Comparison of ENCODE assay signal across 9 cellular contexts in the genomic region with DNA sequence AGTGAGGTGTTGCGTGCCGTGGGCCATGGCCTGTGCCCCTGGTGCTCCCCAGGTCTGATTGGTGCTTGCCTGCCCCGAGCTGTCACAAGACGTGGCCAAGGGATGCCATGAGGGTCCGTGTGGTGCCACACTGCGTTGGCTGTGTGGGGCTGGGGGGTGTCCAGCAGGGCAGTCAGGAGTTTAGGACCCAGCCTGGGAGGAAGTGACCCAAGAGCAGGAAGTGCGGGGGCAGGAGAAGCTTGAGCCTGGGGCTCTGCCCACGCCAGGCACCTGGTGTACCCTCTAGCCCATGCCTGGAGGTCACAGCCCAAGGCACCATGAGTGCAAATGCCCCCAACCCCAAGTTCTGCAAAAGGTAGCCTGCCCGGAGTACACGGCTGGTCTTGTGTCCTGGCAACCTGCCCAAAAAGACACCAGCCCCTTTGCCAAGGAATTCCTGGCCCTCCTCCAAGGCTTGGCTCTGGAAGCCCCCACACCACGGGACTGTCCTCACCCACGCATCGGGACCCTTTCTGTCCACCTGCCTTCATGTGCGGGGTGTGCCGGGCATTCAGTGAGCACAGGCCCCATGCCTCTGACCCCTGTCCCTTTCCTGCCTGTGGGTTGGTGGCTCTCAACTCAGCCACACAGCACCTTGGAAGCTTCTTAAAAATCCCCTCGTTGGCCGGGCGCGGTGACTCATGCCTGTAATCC. TPM values are rescaled to one million over a fixed set of nuclear protein-coding genes. Genes with fewer than 3 reads are reported as not detected.
DNase-seq lines count a peak whose midpoint lies in the region; ATAC-seq and TF ChIP-seq lines count a peak whose summit lies in the region.
"Had no signal": no experiment of that assay in that cellular context is flagged by ENCODE, and none has a peak within 500 bp of the region (broad histone marks: within the 10 kb centered on the region; RNA-seq: fewer than 3 reads in every experiment).

No MANE protein-coding gene starts in this region.

- H3K36me3 Mint-ChIP-seq in GM23338 (ENCODE audit: low read depth) (peaks cover 4% of the 10 kb centered on the region; the same call in 1 of the 3 replicates), WTC11 (peaks cover 3% of the 10 kb centered on the region; the same call in 1 of the 2 replicates)

- H3K27ac Mint-ChIP-seq in GM23338 (peak overlapping the region; percentile 94), WTC11 (peak overlapping the region; percentile 64; the same call in 1 of the 2 replicates)

- ATAC-seq in GM23338 (no peak), WTC11 (no peak), Right ventricle myocardium superior (ENCODE audit: poor library complexity) (peak; percentile 13), HG03159 (IDR thresholded peaks at IDR 0.05; ENCODE audit: unreplicated experiment) (no peak), HG02973 (IDR thresholded peaks at IDR 0.05; ENCODE audit: unreplicated experiment) (no peak)

- H3K27ac ChIP-seq in GM23338 (ENCODE audit: low read depth) = peak overlapping the region; percentile 66; the same call in 1 of the 2 replicates
- peak overlapping the region; percentile 83 for H3K27ac ChIP-seq in skeletal muscle tissue (ENCODE audit: low read depth, low read length)
- H3K27ac ChIP-seq: cardiac muscle cell had no signal

- H3K4me2 ChIP-seq in GM23338 = no peak overlapping the region

- no peak for TF ChIP-seq CTCF in GM23338 (conservative IDR thresholded peaks at IDR 0.05; ENCODE audit: low read depth in 2 of 2)
- TF ChIP-seq CTCF in WTC11 (IDR thresholded peaks at IDR 0.05) = no peak

- intact Hi-C loops in Right ventricle myocardium superior (cut with DNase I) = no loop called here

- peaks cover 23% of the 10 kb centered on the region for H3K27me3 Mint-ChIP-seq in GM23338 (ENCODE audit: insufficient read depth, low read depth, poor library complexity)
- no peaks in the 10 kb centered on the region for H3K27me3 Mint-ChIP-seq in WTC11 (ENCODE audit: low read depth)

- H3K4me1 ChIP-seq in GM23338 (ENCODE audit: insufficient read depth) (peaks cover 10% of the 10 kb centered on the region), skeletal muscle tissue (ENCODE audit: control insufficient read depth in 3 of 3, insufficient read depth in 3 of 3, low read length in 3 of 3) (peaks cover 60 to 65% (median 61%) of the 10 kb centered on the region in 3 donors)

- H3K36me3 ChIP-seq in GM23338 (ENCODE audit: insufficient read depth) (no peaks in the 10 kb centered on the region), skeletal muscle tissue (ENCODE audit: control insufficient read depth in 3 of 3, insufficient read depth in 3 of 3, low read length in 3 of 3) (peaks cover 18 to 26% (median 24%) of the 10 kb centered on the region in 3 donors)

- no peaks in the 10 kb centered on the region for H3K9me3 ChIP-seq in skeletal muscle tissue (ENCODE audit: control insufficient read depth in 3 of 3, low read length in 3 of 3)

- H3K4me1 Mint-ChIP-seq in GM23338 = peaks cover 23% of the 10 kb centered on the region
- H3K4me1 Mint-ChIP-seq in WTC11 = peaks cover 15% of the 10 kb centered on the region

- H3K9me2 ChIP-seq in GM23338 (ENCODE audit: insufficient read depth) = no peaks in the 10 kb centered on the region

- DNase-seq in GM23338 (ENCODE audit: low spot score) = no peak
- no peak for DNase-seq in WTC11 (ENCODE audit: low spot score)
- no peak for DNase-seq in Right ventricle myocardium superior
- no peak for DNase-seq in amniotic stem cell (lab: John Stamatoyannopoulos, UW)
- no peak for DNase-seq in stimulated activated naive CD4-positive, alpha-beta T cell (lab: John Stamatoyannopoulos, UW)

- peaks cover 11% of the 10 kb centered on the region; the same call in 1 of the 2 replicates for H4K20me1 ChIP-seq in GM23338 (replicated peaks; ENCODE audit: insufficient read depth)

- CTCF ChIA-PET in WTC11 (lab: Charles Lee) = interaction anchor here (1.0 to 1.4 kb wide), 4 partner anchors 16 to 102 kb away, joined by 3 to 6 read pairs (median 4); no protein-coding TSS in a partner anchor

- peak overlapping the region; percentile 54 to 74 (median 66) for H3K9ac ChIP-seq in skeletal muscle tissue (ENCODE audit: low read depth in 1 of 3, low read length in 3 of 3)

- H3K27me3 ChIP-seq in GM23338 (ENCODE audit: insufficient read depth) (no peaks in the 10 kb centered on the region), skeletal muscle tissue (ENCODE audit: control insufficient read depth in 3 of 3, insufficient read depth in 3 of 3, low read length in 3 of 3) (no peaks in the 10 kb centered on the region)
- H3K27me3 ChIP-seq: cardiac muscle cell had no signal

- H3K4me3 ChIP-seq in GM23338 (no peak overlapping the region), skeletal muscle tissue (ENCODE audit: low read length in 3 of 3) (peak overlapping the region in 2 of 3 donors; percentile 52 to 54)
- H3K4me3 ChIP-seq: cardiac muscle cell had no signal

- H3K79me2 ChIP-seq in GM23338 (replicated peaks; ENCODE audit: insufficient read depth) = peaks cover 24% of the 10 kb centered on the region; the same call in 1 of the 2 replicates

- no peaks in the 10 kb centered on the region for H3K9me3 Mint-ChIP-seq in GM23338
- no peaks in the 10 kb centered on the region for H3K9me3 Mint-ChIP-seq in WTC11

- H3F3A ChIP-seq in GM23338 (replicated peaks; ENCODE audit: low read depth) = peaks cover 8% of the 10 kb centered on the region; the same call in 1 of the 2 replicates

- POLR2A ChIA-PET in WTC11 (lab: Charles Lee) = interaction anchor here (0.6 kb wide), 1 partner anchor 1169 kb away, joined by 5 read pairs; no protein-coding TSS in a partner anchor

- no peak overlapping the region for H2AFZ ChIP-seq in GM23338

- H3K4me3 Mint-ChIP-seq in GM23338 (no peak overlapping the region), WTC11 (no peak overlapping the region)

TF ChIP-seq in GM23338, 12 proteins besides CTCF, POLR2A, EP300 and RAD21 (continues in another document):
- TF ChIP-seq JUNB (IDR thresholded peaks at IDR 0.05; ENCODE audit: unreplicated experiment) (no peak), EZH2phosphoT487 (IDR thresholded peaks at IDR 0.05; ENCODE audit: unreplicated experiment) (no peak), EZH2 (IDR thresholded peaks at IDR 0.05; ENCODE audit: low read depth, unreplicated experiment) (no peak), STAT1 (IDR thresholded peaks at IDR 0.05; ENCODE audit: unreplicated experiment) (no peak), ZNF331 (CRISPR knock-in tag; IDR thresholded peaks at IDR 0.05; ENCODE audit: low read depth) (no peak), NANOG (IDR thresholded peaks at IDR 0.05; ENCODE audit: borderline replicate concordance) (no peak)
- TF ChIP-seq, protein P1, sequence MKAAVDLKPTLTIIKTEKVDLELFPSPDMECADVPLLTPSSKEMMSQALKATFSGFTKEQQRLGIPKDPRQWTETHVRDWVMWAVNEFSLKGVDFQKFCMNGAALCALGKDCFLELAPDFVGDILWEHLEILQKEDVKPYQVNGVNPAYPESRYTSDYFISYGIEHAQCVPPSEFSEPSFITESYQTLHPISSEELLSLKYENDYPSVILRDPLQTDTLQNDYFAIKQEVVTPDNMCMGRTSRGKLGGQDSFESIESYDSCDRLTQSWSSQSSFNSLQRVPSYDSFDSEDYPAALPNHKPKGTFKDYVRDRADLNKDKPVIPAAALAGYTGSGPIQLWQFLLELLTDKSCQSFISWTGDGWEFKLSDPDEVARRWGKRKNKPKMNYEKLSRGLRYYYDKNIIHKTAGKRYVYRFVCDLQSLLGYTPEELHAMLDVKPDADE (IDR thresholded peaks at IDR 0.05) = no peak

TF ChIP-seq in WTC11, 78 proteins besides CTCF, POLR2A, EP300 and RAD21 (continues in another document):
- TF ChIP-seq CREM (CRISPR knock-in tag; IDR thresholded peaks at IDR 0.05) (no peak), SOX15 (CRISPR knock-in tag; IDR thresholded peaks at IDR 0.05) (no peak), ATF3 (CRISPR knock-in tag; conservative IDR thresholded peaks at IDR 0.05) (no peak), SMAD4 (CRISPR knock-in tag; IDR thresholded peaks at IDR 0.05) (no peak)
- TF ChIP-seq, protein P2, sequence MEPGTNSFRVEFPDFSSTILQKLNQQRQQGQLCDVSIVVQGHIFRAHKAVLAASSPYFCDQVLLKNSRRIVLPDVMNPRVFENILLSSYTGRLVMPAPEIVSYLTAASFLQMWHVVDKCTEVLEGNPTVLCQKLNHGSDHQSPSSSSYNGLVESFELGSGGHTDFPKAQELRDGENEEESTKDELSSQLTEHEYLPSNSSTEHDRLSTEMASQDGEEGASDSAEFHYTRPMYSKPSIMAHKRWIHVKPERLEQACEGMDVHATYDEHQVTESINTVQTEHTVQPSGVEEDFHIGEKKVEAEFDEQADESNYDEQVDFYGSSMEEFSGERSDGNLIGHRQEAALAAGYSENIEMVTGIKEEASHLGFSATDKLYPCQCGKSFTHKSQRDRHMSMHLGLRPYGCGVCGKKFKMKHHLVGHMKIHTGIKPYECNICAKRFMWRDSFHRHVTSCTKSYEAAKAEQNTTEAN (CRISPR knock-in tag; IDR thresholded peaks at IDR 0.05) = no peak

RNA-seq across cellular contexts. Expression of gene MPND, which starts 24.9 kb away (rescaled TPM):
- total RNA-seq in GM23338 (2014; rRNA removed; shearing (Covaris generic)) = 9.1 and 15.6 TPM in 2 replicates
- 11.8 and 22.5 TPM in 2 replicates for polyA plus RNA-seq in GM23338 (2016; fragmentation: Nextera tagmentation; extraction: Ambion mirVana)
- 28.3 to 37.7 TPM (median 37.4 TPM) in 3 replicates for total RNA-seq in WTC11 (2021)
- total RNA-seq in Right ventricle myocardium superior = 16.6 TPM
- 5.7 TPM for total RNA-seq in skeletal muscle tissue

RNA-seq across cellular contexts. Expression of gene STAP2, which starts 29.6 kb away (rescaled TPM):
- total RNA-seq in GM23338 (2014; rRNA removed; shearing (Covaris generic)) = 9.2 and 15.1 TPM in 2 replicates
- 20.7 and 21.7 TPM in 2 replicates for polyA plus RNA-seq in GM23338 (2016; fragmentation: Nextera tagmentation; extraction: Ambion mirVana)
- 18.2 to 21.1 TPM (median 20.2 TPM) in 3 replicates for total RNA-seq in WTC11 (2021)
- total RNA-seq in Right ventricle myocardium superior = 1.6 TPM
- 5.2 TPM for total RNA-seq in skeletal muscle tissue

RNA-seq across cellular contexts. Expression of gene SH3GL1, which starts 32.1 kb away (rescaled TPM):
- total RNA-seq in GM23338 (2014; rRNA removed; shearing (Covaris generic)) = 85.8 and 89.5 TPM in 2 replicates
- polyA plus RNA-seq in GM23338 (2016; fragmentation: Nextera tagmentation; extraction: Ambion mirVana) = 73.1 and 75.6 TPM in 2 replicates
- total RNA-seq in WTC11 (2021) = 89.4 to 109 TPM (median 89.7 TPM) in 3 replicates
- 18.6 TPM for total RNA-seq in Right ventricle myocardium superior
- total RNA-seq in skeletal muscle tissue = 16.2 TPM

RNA-seq across cellular contexts. Expression of gene CHAF1A, which starts 34.2 kb away (rescaled TPM):
- total RNA-seq in GM23338 (2014; rRNA removed; shearing (Covaris generic)) = 84.1 and 113 TPM in 2 replicates
- 109 and 125 TPM in 2 replicates for polyA plus RNA-seq in GM23338 (2016; fragmentation: Nextera tagmentation; extraction: Ambion mirVana)
- total RNA-seq in WTC11 (2021) = 126 to 161 TPM (median 137 TPM) in 3 replicates
- total RNA-seq in Right ventricle myocardium superior = 5.4 TPM
- total RNA-seq in skeletal muscle tissue = 6.3 TPM
